Comparison of ENCODE assay signal across 24 cellular contexts in the genomic region with DNA sequence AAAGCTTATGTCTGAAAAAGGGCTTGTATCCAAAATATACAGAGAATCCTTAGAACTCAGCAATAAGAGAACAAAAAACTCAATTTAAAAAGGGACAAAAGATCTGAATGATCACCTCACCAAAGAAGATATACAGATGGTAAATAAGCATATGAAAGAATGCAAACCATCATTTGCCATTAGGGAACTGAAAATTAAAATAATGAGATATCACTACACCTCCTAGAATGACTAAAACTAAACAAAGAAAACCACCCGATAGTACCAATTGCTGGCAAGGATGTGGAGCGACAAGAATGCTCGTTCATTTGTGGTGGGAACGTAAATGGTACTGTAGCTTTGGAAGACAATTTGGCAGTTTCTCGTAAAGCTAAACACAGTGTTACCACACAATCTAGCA.
"Had no signal": no experiment of that assay in that cellular context is flagged by ENCODE, and none has a peak within 500 bp of the region (broad histone marks: within the 10 kb centered on the region; RNA-seq: fewer than 3 reads in every experiment).

No MANE protein-coding gene starts in this region.

- H3K9me3 ChIP-seq: MG63, SK-N-SH had no signal

- H3K4me3 ChIP-seq: MG63 had no signal

- H3K27me3 ChIP-seq: MG63 had no signal

- H3K4me2 ChIP-seq: SK-N-SH had no signal

- FAIRE-seq: HepG2 had no signal

- H3K36me3 ChIP-seq: MG63 had no signal

- ATAC-seq: HepG2, Panc1, PC-3, T-cell had no signal

- DNase-seq: IMR-90, Karpas-422, KG1, MG63, NCI-H1092, NCI-H1105 treated with DMSO at 0.1 percent for 48 hours, NCI-H1417 treated with DMSO at 0.1 percent for 48 hours, NCI-H146, NCI-H1694 treated with DMSO at 0.1 percent for 48 hours, NCI-H1930, NCI-H2081, NCI-H2107, NCI-H2227 treated with DMSO at 0.1 percent for 48 hours, NCI-H524, NCI-H526 treated with DMSO at 0.1 percent for 48 hours, NCI-H748 treated with DMSO at 0.1 percent for 48 hours, PC-3, SHP77, SK-N-SH, SW 1271, T-cell had no signal

- H3K27ac ChIP-seq: RWPE1 had no signal

- H3K9ac ChIP-seq: SK-N-SH had no signal
